In genomic region chr14:96625436-96625945, GRCh38 we compare ENCODE assay signal across 20 cellular contexts.
"Had no signal": no experiment of that assay in that cellular context is flagged by ENCODE, and none has a peak within 500 bp of the region (broad histone marks: within the 10 kb centered on the region; RNA-seq: fewer than 3 reads in every experiment).

No MANE protein-coding gene starts in this region.

- H3K27ac Mint-ChIP-seq: activated CD8-positive, alpha-beta T cell treated with anti-CD3 and anti-CD28 coated beads, Interleukin-2, amount 10 ng/mL, durations not matched to agents 7 days and 5 days; activated naive CD8-positive, alpha-beta T cell treated with anti-CD3 and anti-CD28 coated beads for 36 hours; mesothelial cell of epicardium; naive thymus-derived CD8-positive, alpha-beta T cell had no signal

- H3K4me3 Mint-ChIP-seq: activated CD8-positive, alpha-beta T cell treated with anti-CD3 and anti-CD28 coated beads, Interleukin-2, amount 10 ng/mL, durations not matched to agents 7 days and 5 days; mesothelial cell of epicardium; naive thymus-derived CD8-positive, alpha-beta T cell had no signal

- H3K36me3 ChIP-seq: breast epithelium, colonic mucosa, esophagus squamous epithelium, heart right ventricle, left lung, ovary, tibial artery, WERI-Rb-1 had no signal

- H3K27ac ChIP-seq: breast epithelium, colonic mucosa, esophagus squamous epithelium, heart right ventricle, left lung, ovary, psoas muscle, tibial artery had no signal

- H3K9me3 Mint-ChIP-seq: activated naive CD8-positive, alpha-beta T cell treated with anti-CD3 and anti-CD28 coated beads for 36 hours; mesothelial cell of epicardium; naive thymus-derived CD8-positive, alpha-beta T cell had no signal

- H3K27me3 ChIP-seq: colonic mucosa, ovary had no signal

- H3K9me3 ChIP-seq: colonic mucosa, esophagus squamous epithelium, ovary, psoas muscle had no signal

- DNase-seq: activated CD4-positive, alpha-beta T cell treated with anti-CD3 and anti-CD28 coated beads, Interleukin-2, amount 50 U/mL, for 1 hour; activated CD4-positive, CD25-positive, alpha-beta regulatory T cell treated with anti-CD3 and anti-CD28 coated beads, Interleukin-2, amount 50 U/mL, for 72 hours; activated CD8-positive, alpha-beta T cell treated with anti-CD3 and anti-CD28 coated beads, Interleukin-2, amount 10 ng/mL, durations not matched to agents 7 days and 5 days; activated naive CD8-positive, alpha-beta T cell treated with anti-CD3 and anti-CD28 coated beads for 36 hours; colonic mucosa; esophagus squamous epithelium; heart right ventricle; left lung; ovary; right cardiac atrium; stimulated activated CD4-positive, alpha-beta T cell treated with anti-CD3 and anti-CD28 coated beads, Interleukin-12 subunit alpha, Interleukin-12 subunit beta, amount 100 ng/mL, for 4 hours; stimulated activated CD4-positive, alpha-beta T cell treated with anti-CD3 and anti-CD28 coated beads, Interleukin-4, amount 100 ng/mL, for 4 hours; stimulated activated naive CD8-positive, alpha-beta T cell treated with anti-CD3 and anti-CD28 coated beads, Interleukin-15, Interleukin-2, amounts not matched to agents 100 U/mL and 50 U/mL, for 24 hours; T-helper 1 cell had no signal

- H3K36me3 Mint-ChIP-seq: activated naive CD8-positive, alpha-beta T cell treated with anti-CD3 and anti-CD28 coated beads for 36 hours; mesothelial cell of epicardium; naive thymus-derived CD8-positive, alpha-beta T cell had no signal

- H3K4me1 Mint-ChIP-seq: activated naive CD8-positive, alpha-beta T cell treated with anti-CD3 and anti-CD28 coated beads for 36 hours; mesothelial cell of epicardium had no signal

- H3K4me1 ChIP-seq: breast epithelium, colonic mucosa, heart right ventricle, left lung, psoas muscle, tibial artery had no signal

- H3K4me3 ChIP-seq: colonic mucosa, esophagus squamous epithelium, heart right ventricle, left lung, ovary, psoas muscle, tibial artery had no signal

- ATAC-seq: activated CD8-positive, alpha-beta T cell treated with anti-CD3 and anti-CD28 coated beads, Interleukin-2, amount 10 ng/mL, durations not matched to agents 7 days and 5 days; heart right ventricle; left lung; naive thymus-derived CD8-positive, alpha-beta T cell; psoas muscle; right cardiac atrium; stimulated activated naive CD8-positive, alpha-beta T cell treated with anti-CD3 and anti-CD28 coated beads, Interleukin-15, Interleukin-2, amounts not matched to agents 100 U/mL and 50 U/mL, for 24 hours had no signal
